Comparison of ENCODE assay signal across 16 cellular contexts in the genomic region with DNA sequence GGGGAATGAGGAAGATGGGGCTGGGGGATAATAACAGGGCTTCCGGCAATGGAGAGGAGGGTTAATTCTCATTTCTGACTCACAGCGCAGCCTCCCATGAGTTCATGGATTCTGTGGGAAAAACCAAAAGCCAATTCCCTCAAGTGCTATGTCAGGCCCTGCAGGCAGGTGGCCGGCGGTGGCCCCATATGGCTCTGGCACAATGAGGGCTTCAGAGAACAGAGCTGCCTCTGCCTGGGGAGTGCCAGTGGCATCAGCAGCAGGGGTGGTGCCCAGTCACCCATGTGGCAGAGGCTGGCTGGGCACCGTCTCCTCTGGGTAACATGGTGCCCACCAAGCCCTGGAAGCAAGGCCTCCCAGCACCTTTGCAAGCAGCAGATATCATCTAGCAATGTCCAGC.
DNase-seq lines count a peak whose midpoint lies in the region; ATAC-seq and TF ChIP-seq lines count a peak whose summit lies in the region.
"Had no signal": no experiment of that assay in that cellular context is flagged by ENCODE, and none has a peak within 500 bp of the region (broad histone marks: within the 10 kb centered on the region; RNA-seq: fewer than 3 reads in every experiment).

No MANE protein-coding gene starts in this region.

- no peak overlapping the region for H2AFZ ChIP-seq in neuronal stem cell (ENCODE audit: low read length)
- H2AFZ ChIP-seq: parathyroid adenoma had no signal

- no peak for ATAC-seq in HG02642 (IDR thresholded peaks at IDR 0.05; ENCODE audit: poor library complexity, unreplicated experiment)

- no peak overlapping the region for H4K8ac ChIP-seq in neuronal stem cell (ENCODE audit: low read depth, low read length)

- H3K27me3 ChIP-seq in dorsolateral prefrontal cortex: no peaks in the 10 kb centered on the region
- no peaks in the 10 kb centered on the region for H3K27me3 ChIP-seq in neuronal stem cell (ENCODE audit: control insufficient read depth in 3 of 3, insufficient read depth in 3 of 3, low read depth in 1 of 3, low read length in 3 of 3)
- H3K27me3 ChIP-seq: ascending aorta had no signal

- H3K9me3 ChIP-seq in neuronal stem cell (replicated peaks in 1 of 2; ENCODE audit: control insufficient read depth in 2 of 2, insufficient read depth in 1 of 2, low read depth in 1 of 2, low read length in 2 of 2): no peaks in the 10 kb centered on the region
- H3K9me3 ChIP-seq: ascending aorta, thoracic aorta had no signal

- no peak overlapping the region for H2BK5ac ChIP-seq in neuronal stem cell (ENCODE audit: low read length)

- peak overlapping the region; percentile 67 for H2AK5ac ChIP-seq in neuronal stem cell (ENCODE audit: low read depth, low read length)

- H2BK12ac ChIP-seq in neuronal stem cell (ENCODE audit: low read length): peak overlapping the region; percentile 43

- peaks cover 0 to 2% of the 10 kb centered on the region in 2 donors for H3K36me3 ChIP-seq in neuronal stem cell (replicated peaks in 1 of 2; ENCODE audit: control insufficient read depth in 2 of 2, insufficient read depth in 2 of 2, low read length in 2 of 2)
- H3K36me3 ChIP-seq: ascending aorta, thoracic aorta had no signal

- no CpG with 5 or more reads among the region's 5 CpGs for WGBS in neuronal stem cell (ENCODE audit: extremely low coverage in 2 of 2, insufficient read length in 2 of 2, insufficient replicate concordance in 1 of 2), 2 donors

- intact Hi-C loops in dorsolateral prefrontal cortex (cut with DNase I): loop anchor here (5.0 to 10.0 kb wide), 12 partner anchors 63 to 672 kb away; partner anchors contain the start of genes HMGB1 (in 2 of the 2) and USPL1 (in 1 of the 2)

- no peak overlapping the region for H2BK120ac ChIP-seq in neuronal stem cell (ENCODE audit: low read depth, low read length)

- H3K4me3 ChIP-seq in dorsolateral prefrontal cortex (no peak overlapping the region), neuronal stem cell (ENCODE audit: low read length in 2 of 2) (no peak overlapping the region)
- H3K4me3 ChIP-seq: ascending aorta, thoracic aorta had no signal

- peak in 40 of 56 donors; percentile 4 to 53 (median 30) for TF ChIP-seq CTCF in dorsolateral prefrontal cortex (IDR thresholded peaks at IDR 0.05 in 54 of 56, conservative IDR thresholded peaks at IDR 0.05 in 2 of 56; ENCODE audit: low read depth in 1 of 56, partially characterized antibody in 56 of 56)
- TF ChIP-seq CTCF in GM20000 (IDR thresholded peaks at IDR 0.05; ENCODE audit: extremely low read depth, missing control alignments): no peak

- no peak overlapping the region for H3K4ac ChIP-seq in neuronal stem cell (ENCODE audit: low read length)

- H3K4me1 ChIP-seq in neuronal stem cell (ENCODE audit: control insufficient read depth in 2 of 2, insufficient read depth in 1 of 2, low read depth in 1 of 2, low read length in 2 of 2): peaks cover 2% of the 10 kb centered on the region in 2 donors
- H3K4me1 ChIP-seq: parathyroid adenoma had no signal

- H3K27ac ChIP-seq in dorsolateral prefrontal cortex (peak overlapping the region in 3 of 59 donors; percentile 11 to 26 (median 12)), neuronal stem cell (replicated peaks; ENCODE audit: low read length) (no peak overlapping the region)
- H3K27ac ChIP-seq: HL-60, parathyroid adenoma, thoracic aorta had no signal

- no peak overlapping the region for H4K91ac ChIP-seq in neuronal stem cell (ENCODE audit: low read depth, low read length, poor library complexity)

- peak overlapping the region; percentile 97 for H2BK15ac ChIP-seq in neuronal stem cell (ENCODE audit: low read length)

- no peak overlapping the region for H3K23ac ChIP-seq in neuronal stem cell (ENCODE audit: low read depth, low read length, poor library complexity)

- H3K14ac ChIP-seq in neuronal stem cell (ENCODE audit: low read length): no peak overlapping the region

- no peak overlapping the region for H3K18ac ChIP-seq in neuronal stem cell (ENCODE audit: low read length)

- no peak overlapping the region for H3K4me2 ChIP-seq in neuronal stem cell (ENCODE audit: insufficient read depth, low read length, poor library complexity, severe bottlenecking)

- H3K79me1 ChIP-seq in neuronal stem cell (ENCODE audit: low read depth, low read length): no peaks in the 10 kb centered on the region

- no peak overlapping the region for H3K9ac ChIP-seq in neuronal stem cell (ENCODE audit: low read depth, low read length, poor library complexity)
- H3K9ac ChIP-seq: parathyroid adenoma had no signal

- DNase-seq in DMS53 (lab: John Stamatoyannopoulos, UW) (peak; percentile 20), DMS53 treated with DMSO at 0.1 percent for 48 hours (lab: John Stamatoyannopoulos, UW; ENCODE audit: unreplicated experiment) (no peak), NCI-H69 (lab: John Stamatoyannopoulos, UW) (peak; percentile 24), dorsolateral prefrontal cortex (peak in 4 of 10 donors; percentile 19 to 59 (median 44)), neuronal stem cell (ENCODE audit: low spot score) (no peak), GM20000 (ENCODE audit: low spot score) (no peak), NCI-H2227 treated with DMSO at 0.1 percent for 48 hours (lab: John Stamatoyannopoulos, UW) (no peak)
- DNase-seq: 8988T; activated CD4-positive, alpha-beta T cell treated with anti-CD3 and anti-CD28 coated beads, Interleukin-2, amount 10 ng/mL, durations not matched to agents 24 days and 14 days; NCI-H2081; stimulated activated CD4-positive, alpha-beta T cell treated with anti-CD3 and anti-CD28 coated beads, Interleukin-15, amount 100 ng/mL, for 24 hours had no signal

Comparison
In these comparisons a context has a peak if more than half of its experiments do, and no peak if none do; other contexts are left out.
1. DNase-seq: peak in DMS53 (single experiment) and NCI-H69 (single experiment); none in DMS53 treated with DMSO at 0.1 percent for 48 hours (single experiment), neuronal stem cell (single experiment), GM20000 (single experiment) and NCI-H2227 treated with DMSO at 0.1 percent for 48 hours (single experiment).